In genomic region chr5:57822651-57823050, GRCh38 we compare ENCODE assay signal across 31 cellular contexts.
"Had no signal": no experiment of that assay in that cellular context is flagged by ENCODE, and none has a peak within 500 bp of the region (broad histone marks: within the 10 kb centered on the region; RNA-seq: fewer than 3 reads in every experiment).

No MANE protein-coding gene starts in this region.

- ATAC-seq: activated naive CD8-positive, alpha-beta T cell treated with anti-CD3 and anti-CD28 coated beads, Interleukin-2, amount 50 U/mL, for 24 hours; activated T-cell treated with anti-CD3 and anti-CD28 coated beads, Interleukin-2, amount 50 U/mL, for 4 hours; activated T-helper 17 cell treated with anti-CD3 and anti-CD28 coated beads, Interleukin-2, amount 50 U/mL, for 72 hours; left ventricle myocardium superior; right lobe of liver; stimulated activated effector memory CD8-positive, alpha-beta T cell treated with anti-CD3 and anti-CD28 coated beads, Interleukin-12 subunit alpha, Interleukin-12 subunit beta, amount 100 ng/mL, for 72 hours had no signal

- DNase-seq: activated CD4-positive, alpha-beta memory T cell treated with anti-CD3 and anti-CD28 coated beads for 36 hours; activated CD4-positive, alpha-beta T cell treated with anti-CD3 and anti-CD28 coated beads, Interleukin-2, amount 10 ng/mL, durations not matched to agents 24 days and 14 days; activated CD8-positive, alpha-beta memory T cell treated with anti-CD3 and anti-CD28 coated beads, Interleukin-2, amount 50 U/mL, for 48 hours; activated naive CD8-positive, alpha-beta T cell treated with anti-CD3 and anti-CD28 coated beads, Interleukin-2, amount 50 U/mL, for 24 hours; activated T-cell treated with anti-CD3 and anti-CD28 coated beads, Interleukin-2, amount 50 U/mL, for 4 hours; amygdala; central memory CD4-positive, alpha-beta T cell; endodermal cell; left ventricle myocardium superior; naive B cell; nephron progenitor cell; ovary; right lobe of liver; stimulated activated CD4-positive, alpha-beta T cell treated with anti-CD3 and anti-CD28 coated beads, Interleukin-4, amount 100 ng/mL, for 24 hours; T-helper 9 cell; upper lobe of left lung had no signal

- H3K9me3 ChIP-seq: breast epithelium, ovary, right lobe of liver, upper lobe of left lung, vagina had no signal

- H3K9me3 Mint-ChIP-seq: activated CD4-positive, alpha-beta memory T cell treated with anti-CD3 and anti-CD28 coated beads for 36 hours; activated CD4-positive, alpha-beta T cell treated with anti-CD3 and anti-CD28 coated beads, Interleukin-2, amount 10 ng/mL, durations not matched to agents 24 days and 14 days; activated T-helper 17 cell treated with anti-CD3 and anti-CD28 coated beads, Interleukin-2, amount 50 U/mL, for 72 hours; stimulated activated effector memory CD8-positive, alpha-beta T cell treated with anti-CD3 and anti-CD28 coated beads, Interleukin-12 subunit alpha, Interleukin-12 subunit beta, amount 100 ng/mL, for 72 hours; T-helper 1 cell treated with Interleukin-12 subunit alpha and Interleukin-12 subunit beta and Interleukin-4 antibody, amounts not matched to agents 30 μg/mL and 1 μg/mL, for 36 hours had no signal

- H3K27me3 Mint-ChIP-seq: activated CD4-positive, alpha-beta T cell treated with anti-CD3 and anti-CD28 coated beads, Interleukin-2, amount 10 ng/mL, durations not matched to agents 24 days and 14 days; activated naive CD8-positive, alpha-beta T cell treated with anti-CD3 and anti-CD28 coated beads, Interleukin-2, amount 50 U/mL, for 24 hours; naive B cell; progenitor cell of endocrine pancreas had no signal

- FAIRE-seq: frontal cortex, TTC549 had no signal

- H3K4me1 Mint-ChIP-seq: activated CD4-positive, alpha-beta T cell treated with anti-CD3 and anti-CD28 coated beads, Interleukin-2, amount 10 ng/mL, durations not matched to agents 24 days and 14 days; activated naive CD4-positive, alpha-beta T cell treated with anti-CD3 and anti-CD28 coated beads, Interleukin-2, amount 50 U/mL, for 24 hours; activated naive CD8-positive, alpha-beta T cell treated with anti-CD3 and anti-CD28 coated beads, Interleukin-2, amount 50 U/mL, for 24 hours; activated T-helper 17 cell treated with anti-CD3 and anti-CD28 coated beads, Interleukin-2, amount 50 U/mL, for 72 hours; endodermal cell; naive B cell; stimulated activated effector memory CD8-positive, alpha-beta T cell treated with anti-CD3 and anti-CD28 coated beads, Interleukin-12 subunit alpha, Interleukin-12 subunit beta, amount 100 ng/mL, for 72 hours had no signal

- H3K27ac Mint-ChIP-seq: activated CD4-positive, alpha-beta memory T cell treated with anti-CD3 and anti-CD28 coated beads for 36 hours; activated CD4-positive, alpha-beta T cell treated with anti-CD3 and anti-CD28 coated beads, Interleukin-2, amount 10 ng/mL, durations not matched to agents 24 days and 14 days; activated naive CD4-positive, alpha-beta T cell treated with anti-CD3 and anti-CD28 coated beads, Interleukin-2, amount 50 U/mL, for 24 hours; activated naive CD8-positive, alpha-beta T cell treated with anti-CD3 and anti-CD28 coated beads, Interleukin-2, amount 50 U/mL, for 24 hours; activated T-helper 17 cell treated with anti-CD3 and anti-CD28 coated beads, Interleukin-2, amount 50 U/mL, for 72 hours; endodermal cell; mesothelial cell of epicardium; naive B cell; nephron progenitor cell; progenitor cell of endocrine pancreas; stimulated activated effector memory CD8-positive, alpha-beta T cell treated with anti-CD3 and anti-CD28 coated beads, Interleukin-12 subunit alpha, Interleukin-12 subunit beta, amount 100 ng/mL, for 72 hours; stimulated activated naive CD8-positive, alpha-beta T cell treated with anti-CD3 and anti-CD28 coated beads, Interleukin-15, Interleukin-2, amounts not matched to agents 100 ng/mL and 50 ng/mL, for 24 hours; T-helper 1 cell treated with Interleukin-12 subunit alpha and Interleukin-12 subunit beta and Interleukin-4 antibody, amounts not matched to agents 30 μg/mL and 1 μg/mL, for 36 hours had no signal

- H3K4me1 ChIP-seq: breast epithelium, right lobe of liver, upper lobe of left lung, vagina had no signal

- H3K27me3 ChIP-seq: breast epithelium, esophagus muscularis mucosa, ovary, right lobe of liver, upper lobe of left lung, vagina had no signal

- H3K4me3 ChIP-seq: breast epithelium, esophagus muscularis mucosa, ovary, right lobe of liver, skin epidermis, thoracic aorta, upper lobe of left lung, vagina had no signal

- H3K36me3 Mint-ChIP-seq: activated CD4-positive, alpha-beta memory T cell treated with anti-CD3 and anti-CD28 coated beads for 36 hours; activated naive CD4-positive, alpha-beta T cell treated with anti-CD3 and anti-CD28 coated beads, Interleukin-2, amount 50 U/mL, for 24 hours; naive B cell; stimulated activated effector memory CD8-positive, alpha-beta T cell treated with anti-CD3 and anti-CD28 coated beads, Interleukin-12 subunit alpha, Interleukin-12 subunit beta, amount 100 ng/mL, for 72 hours had no signal

- H3K4me3 Mint-ChIP-seq: activated CD4-positive, alpha-beta memory T cell treated with anti-CD3 and anti-CD28 coated beads for 36 hours; activated CD4-positive, alpha-beta T cell treated with anti-CD3 and anti-CD28 coated beads, Interleukin-2, amount 10 ng/mL, durations not matched to agents 24 days and 14 days; activated naive CD4-positive, alpha-beta T cell treated with anti-CD3 and anti-CD28 coated beads, Interleukin-2, amount 50 U/mL, for 24 hours; activated naive CD8-positive, alpha-beta T cell treated with anti-CD3 and anti-CD28 coated beads, Interleukin-2, amount 50 U/mL, for 24 hours; activated T-cell treated with anti-CD3 and anti-CD28 coated beads, Interleukin-2, amount 50 U/mL, for 4 hours; activated T-helper 17 cell treated with anti-CD3 and anti-CD28 coated beads, Interleukin-2, amount 50 U/mL, for 72 hours; endodermal cell; mesothelial cell of epicardium; nephron progenitor cell; stimulated activated effector memory CD8-positive, alpha-beta T cell treated with anti-CD3 and anti-CD28 coated beads, Interleukin-12 subunit alpha, Interleukin-12 subunit beta, amount 100 ng/mL, for 72 hours; stimulated activated naive CD8-positive, alpha-beta T cell treated with anti-CD3 and anti-CD28 coated beads, Interleukin-15, Interleukin-2, amounts not matched to agents 100 ng/mL and 50 ng/mL, for 24 hours; T-helper 1 cell treated with Interleukin-12 subunit alpha and Interleukin-12 subunit beta and Interleukin-4 antibody, amounts not matched to agents 30 μg/mL and 1 μg/mL, for 36 hours had no signal

- H3K36me3 ChIP-seq: breast epithelium, esophagus muscularis mucosa, ovary, right lobe of liver, thoracic aorta, upper lobe of left lung, vagina had no signal

- H3K27ac ChIP-seq: breast epithelium, esophagus muscularis mucosa, ovary, right lobe of liver, thoracic aorta, upper lobe of left lung, vagina, VCaP had no signal
